ENCODE assay signal across 14 cellular contexts in genomic region chr12:110669193-110669502, GRCh38. TPM values are rescaled to one million over a fixed set of nuclear protein-coding genes. Genes with fewer than 3 reads are reported as not detected.
A peak's percentile ranks its signal among the peaks of the same experiment; 100 is the strongest.
DNase-seq lines count a peak whose midpoint lies in the region; ATAC-seq, FAIRE-seq and TF ChIP-seq lines count a peak whose summit lies in the region.
"Had no signal": no experiment of that assay in that cellular context is flagged by ENCODE, and none has a peak within 500 bp of the region (broad histone marks: within the 10 kb centered on the region; RNA-seq: fewer than 3 reads in every experiment).

No MANE protein-coding gene starts in this region.

- H3K9ac ChIP-seq in GM12878 (ENCODE audit: control insufficient read depth, insufficient read depth, low read length) = peak overlapping the region; percentile 77

- H3K27ac ChIP-seq in GM12878 (ENCODE audit: control insufficient read depth, insufficient read depth) (peak overlapping the region; percentile 99), left lung (no peak overlapping the region)
- H3K27ac ChIP-seq: esophagus squamous epithelium, prostate gland had no signal

- peaks cover 11% of the 10 kb centered on the region for H3K36me3 Mint-ChIP-seq in chondrocyte (ENCODE audit: low read depth)

- DNase-seq in GM12878 (ENCODE audit: low read depth, low spot score) (no peak), D341Med (ENCODE audit: low spot score) (no peak), left lung (no peak), SK-N-DZ (ENCODE audit: low spot score) (no peak), chondrocyte (ENCODE audit: low spot score) (no peak)
- DNase-seq: anterior cingulate cortex, esophagus squamous epithelium, H7, NCI-H774 had no signal

- H3K4me1 Mint-ChIP-seq in chondrocyte (ENCODE audit: low read depth) = no peaks in the 10 kb centered on the region

- SMC1A ChIA-PET in GM12878 (lab: Charles Lee; ENCODE audit: uncharacterized antibody, unreplicated experiment) = interaction anchor here (1.1 to 6.3 kb wide), 10 partner anchors 11 to 590 kb away, joined by 3 to 80 read pairs (median 12); no protein-coding TSS in a partner anchor

- H3K36me3 ChIP-seq in GM12878 (ENCODE audit: control insufficient read depth in 2 of 2, insufficient read depth in 2 of 2, low read length in 1 of 2) (peaks cover 9 to 17% of the 10 kb centered on the region in 2 experiments), left lung (peaks cover 0 to 5% of the 10 kb centered on the region in 2 donors)
- H3K36me3 ChIP-seq: esophagus squamous epithelium, prostate gland had no signal

- no peak for TF ChIP-seq RAD21 in GM12878 (IDR thresholded peaks at IDR 0.05; ENCODE audit: insufficient read depth, low read depth, low read length)

- ATAC-seq in GM19324 (IDR thresholded peaks at IDR 0.05; ENCODE audit: low FRiP score, unreplicated experiment) (peak; percentile 9), HG03342 (IDR thresholded peaks at IDR 0.05; ENCODE audit: unreplicated experiment) (peak; percentile 26), GM12878 (peak; percentile 76), left lung (no peak)

- POLR2A ChIA-PET in GM12878 (lab: Charles Lee) = interaction anchor here (0.6 to 9.2 kb wide), 15 partner anchors 8 to 135 kb away, joined by 3 to 80 read pairs (median 7); partner anchors contain the start of genes HVCN1 and TCTN1

- no peak overlapping the region for H3K4me3 Mint-ChIP-seq in chondrocyte (ENCODE audit: unreplicated experiment)

- no TSS peak for BruUV-seq in GM12878 (replicated peaks; lab: Mats Ljungman, UMichigan)

- 0% methylated on average over 5 of the region's 5 CpGs for WGBS in GM12878 (ENCODE audit: insufficient coverage, insufficient replicate concordance, low lambda C conversion rate, missing lambda C conversion rate)

- FAIRE-seq in GM12878 (lab: Jason Lieb, UNC) = peak; percentile 35
- FAIRE-seq: islet of Langerhans had no signal

- H3K27me3 ChIP-seq in GM12878 (replicated peaks in 1 of 2; ENCODE audit: control insufficient read depth in 2 of 2, insufficient read depth in 2 of 2, low read length in 1 of 2) (no peaks in the 10 kb centered on the region), left lung (no peaks in the 10 kb centered on the region)
- H3K27me3 ChIP-seq: esophagus squamous epithelium had no signal

- RAD21 ChIA-PET in GM12878 (lab: Charles Lee; ENCODE audit: unreplicated experiment) = interaction anchor here (0.8 to 5.3 kb wide), 14 partner anchors 9 to 219 kb away, joined by 3 to 43 read pairs (median 8); partner anchors contain the start of genes ARPC3 and TCTN1

- no peak overlapping the region for H3K27ac Mint-ChIP-seq in chondrocyte (ENCODE audit: unreplicated experiment)

- H4K20me1 ChIP-seq in GM12878 (ENCODE audit: control insufficient read depth, insufficient read depth) = no peaks in the 10 kb centered on the region

- H2AFZ ChIP-seq in GM12878 (ENCODE audit: control insufficient read depth, low read depth, low read length) = peak overlapping the region; percentile 18

- H3K4me1 ChIP-seq in GM12878 (ENCODE audit: control insufficient read depth, insufficient read depth, low read length) (peaks cover 65% of the 10 kb centered on the region), left lung (no peaks in the 10 kb centered on the region)
- H3K4me1 ChIP-seq: esophagus squamous epithelium, prostate gland had no signal

- H3K27me3 Mint-ChIP-seq in chondrocyte (ENCODE audit: low read depth) = peaks cover 4% of the 10 kb centered on the region

- peak overlapping the region; percentile 99 for H3K4me2 ChIP-seq in GM12878 (ENCODE audit: control insufficient read depth, insufficient read depth)

- intact Hi-C loops in GM12878 (cut with micrococcal nuclease; ENCODE audit: unreplicated experiment) = loop anchor here (2.0 kb wide), 1 partner anchor 50 kb away; no protein-coding TSS in a partner anchor
- intact Hi-C loops in left lung (cut with DNase I) = no loop called here

- TF ChIP-seq CTCF in GM12878 (IDR thresholded peaks at IDR 0.05 in 2 of 3, conservative IDR thresholded peaks at IDR 0.05 in 1 of 3; ENCODE audit: control insufficient read depth in 2 of 3, extremely low read depth in 1 of 3, insufficient read depth in 1 of 3, low read depth in 3 of 3, low read length in 3 of 3) = no peak
- no peak for TF ChIP-seq CTCF in left lung (IDR thresholded peaks at IDR 0.05)
- TF ChIP-seq CTCF in chondrocyte (IDR thresholded peaks at IDR 0.05) = no peak

- H3K79me2 ChIP-seq in GM12878 (ENCODE audit: control insufficient read depth, insufficient read depth, low read length) = peaks cover 56% of the 10 kb centered on the region

- in situ Hi-C loops in GM12878 (cut with MboI) = no loop called here

- TF ChIP-seq EP300 in GM12878 (IDR thresholded peaks at IDR 0.05; ENCODE audit: borderline replicate concordance in 1 of 2, control insufficient read depth in 1 of 2, low read depth in 2 of 2, low read length in 2 of 2) = 0 out of 4 replicates have a peak, but pooled peaks of 1 of the 2 experiments have one; percentile 21

- CTCF ChIA-PET in GM12878 (lab: Yijun Ruan, JAX) = interaction anchor here (1.0 to 4.6 kb wide), 10 partner anchors 10 to 59 kb away, joined by 3 to 24 read pairs (median 6); no protein-coding TSS in a partner anchor

- H3K4me3 ChIP-seq in GM08714 (ENCODE audit: low read length) (peak overlapping the region; percentile 2; the same call in 1 of the 2 replicates), GM12878 (peak overlapping the region; percentile 82), left lung (no peak overlapping the region)
- H3K4me3 ChIP-seq: esophagus squamous epithelium, prostate gland had no signal

- peak; percentile 58; the same call in 1 of the 2 replicates for TF ChIP-seq POLR2A in GM12878 (IDR thresholded peaks at IDR 0.05; ENCODE audit: low read depth, low read length)

- peaks cover 15% of the 10 kb centered on the region for H3K9me3 Mint-ChIP-seq in chondrocyte (ENCODE audit: low read depth)

- H3K9me3 ChIP-seq in GM12878 (replicated peaks; ENCODE audit: control insufficient read depth, insufficient read depth, low read length) (peaks cover 10% of the 10 kb centered on the region; the same call in 2 of the 3 replicates), left lung (peaks cover 0 to 24% of the 10 kb centered on the region in 2 donors)
- H3K9me3 ChIP-seq: prostate gland had no signal

TF ChIP-seq in GM12878, 131 proteins besides CTCF, POLR2A, EP300 and RAD21 (continues in another document):
- TF ChIP-seq ZNF24 (IDR thresholded peaks at IDR 0.05) = no peak
- no peak for TF ChIP-seq CHD4 (IDR thresholded peaks at IDR 0.05)

RNA-seq across cellular contexts. Expression of gene HVCN1, which starts 19.8 kb away (rescaled TPM):
- total RNA-seq in GM12878 (2013; cell fraction: nucleolus; rRNA removed) = 114 and 137 TPM in 2 replicates
- total RNA-seq in GM12878 (2014; rRNA removed) = 112 and 132 TPM in 2 replicates
- 93.9 and 94.4 TPM in 2 replicates for total RNA-seq in GM12878 (2014; rRNA removed; fragmentation: Illumina TruSeq; extraction: Trizol)
- 82.5 and 87.1 TPM in 2 replicates for total RNA-seq in GM12878 (2021)
- polyA plus RNA-seq in GM12878 (2011; ENCODE audit: low read depth) = 67.2 TPM
- polyA plus RNA-seq in GM12878 (2011; rRNA removed) = 123 and 181 TPM in 2 replicates
- polyA plus RNA-seq in GM12878 (2011; cell fraction: cytosol; rRNA removed) = 130 and 168 TPM in 2 replicates
- 91.0 and 91.5 TPM in 2 replicates for polyA plus RNA-seq in GM12878 (2011; cell fraction: nucleus; rRNA removed)
- polyA plus RNA-seq in GM12878 (2012) = 108 and 110 TPM in 2 replicates
- 130 and 134 TPM in 2 replicates for polyA plus RNA-seq in GM12878 (2014; fragmentation: Illumina TruSeq; extraction: Trizol)
- polyA plus RNA-seq in GM12878 (2014; fragmentation: Nextera tagmentation; extraction: Ambion mirVana) = 10 to 100 TPM; 27.8 to 38.9 TPM
- 77.4 and 85.4 TPM in 2 replicates for polyA plus RNA-seq in GM12878 (2014; rRNA removed)
- 100 to 1,000 TPM; 125 to 126 TPM for polyA plus RNA-seq in GM12878 (2016; fragmentation: Nextera tagmentation; extraction: Ambion mirVana)
- polyA minus RNA-seq in GM12878 (2011; rRNA and poly(A)+ RNA removed) = 95.5 and 100 TPM in 2 replicates
- 37.6 and 43.0 TPM in 2 replicates for polyA minus RNA-seq in GM12878 (2011; cell fraction: cytosol; rRNA and poly(A)+ RNA removed)
- 23.3 and 41.7 TPM in 2 replicates for polyA minus RNA-seq in GM12878 (2011; cell fraction: nucleus; rRNA and poly(A)+ RNA removed)
- total RNA-seq in left lung = 10 to 100 TPM; 10.7 to 12.4 TPM
- polyA plus RNA-seq in SK-N-DZ (2014; cell fraction: cytosol; rRNA removed) = 3.1 and 4.6 TPM in 2 replicates
- polyA plus RNA-seq in SK-N-DZ (2014; cell fraction: nucleus; rRNA removed) = 2.0 and 2.1 TPM in 2 replicates
- 1.2 to 1.3 TPM (median 1.2 TPM) in 3 replicates for total RNA-seq in chondrocyte

RNA-seq across cellular contexts. Expression of gene TCTN1, which starts 55.2 kb away (rescaled TPM):
- 34.3 and 34.6 TPM in 2 replicates for total RNA-seq in GM12878 (2013; cell fraction: nucleolus; rRNA removed)
- 15.3 and 15.6 TPM in 2 replicates for total RNA-seq in GM12878 (2014; rRNA removed)
- total RNA-seq in GM12878 (2014; rRNA removed; fragmentation: Illumina TruSeq; extraction: Trizol) = 15.3 and 16.6 TPM in 2 replicates
- 11.5 and 13.8 TPM in 2 replicates for total RNA-seq in GM12878 (2021)
- polyA plus RNA-seq in GM12878 (2011; ENCODE audit: low read depth) = 27.3 TPM
- 16.7 and 18.6 TPM in 2 replicates for polyA plus RNA-seq in GM12878 (2011; rRNA removed)
- 5.9 and 7.3 TPM in 2 replicates for polyA plus RNA-seq in GM12878 (2011; cell fraction: cytosol; rRNA removed)
- 19.5 and 23.1 TPM in 2 replicates for polyA plus RNA-seq in GM12878 (2011; cell fraction: nucleus; rRNA removed)
- polyA plus RNA-seq in GM12878 (2012) = 12.8 and 15.4 TPM in 2 replicates
- polyA plus RNA-seq in GM12878 (2014; fragmentation: Illumina TruSeq; extraction: Trizol) = 12.9 and 21.2 TPM in 2 replicates
- 10 to 100 TPM in 1 of 2 experiments, 1 to 10 TPM in 1; 8.8 to 10.2 TPM for polyA plus RNA-seq in GM12878 (2014; fragmentation: Nextera tagmentation; extraction: Ambion mirVana)
- 15.4 and 20.3 TPM in 2 replicates for polyA plus RNA-seq in GM12878 (2014; rRNA removed)
- polyA plus RNA-seq in GM12878 (2016; fragmentation: Nextera tagmentation; extraction: Ambion mirVana) = 10 to 100 TPM; 16.7 to 23.5 TPM
- polyA minus RNA-seq in GM12878 (2011; rRNA and poly(A)+ RNA removed) = 7.3 and 14.8 TPM in 2 replicates
- polyA minus RNA-seq in GM12878 (2011; cell fraction: cytosol; rRNA and poly(A)+ RNA removed) = 2.4 and 3.9 TPM in 2 replicates
- polyA minus RNA-seq in GM12878 (2011; cell fraction: nucleus; rRNA and poly(A)+ RNA removed) = 9.6 and 11.4 TPM in 2 replicates
- total RNA-seq in left lung = 10 to 100 TPM; 34.1 to 44.5 TPM
- polyA plus RNA-seq in SK-N-DZ (2014; cell fraction: cytosol; rRNA removed) = 39.6 and 51.3 TPM in 2 replicates
- 83.2 and 117 TPM in 2 replicates for polyA plus RNA-seq in SK-N-DZ (2014; cell fraction: nucleus; rRNA removed)
- total RNA-seq in chondrocyte = 32.9 to 55.1 TPM (median 37.1 TPM) in 3 replicates

Comparison
In these comparisons a context has a peak if more than half of its experiments do, and no peak if none do; other contexts are left out.
1. H3K4me3 ChIP-seq: peak in GM08714 (single experiment) and GM12878 (single experiment); none in left lung (0 of 2).
2. RNA of gene HVCN1, which starts 19.8 kb away (total RNA-seq): 82.5 to 137 TPM in GM12878; 10.7 to 12.4 TPM in left lung and 1.2 to 1.3 TPM in chondrocyte; every median in the first group is over 4 times any median in the second.